8 cellular contexts compared by ENCODE assay signal in the genomic region with DNA sequence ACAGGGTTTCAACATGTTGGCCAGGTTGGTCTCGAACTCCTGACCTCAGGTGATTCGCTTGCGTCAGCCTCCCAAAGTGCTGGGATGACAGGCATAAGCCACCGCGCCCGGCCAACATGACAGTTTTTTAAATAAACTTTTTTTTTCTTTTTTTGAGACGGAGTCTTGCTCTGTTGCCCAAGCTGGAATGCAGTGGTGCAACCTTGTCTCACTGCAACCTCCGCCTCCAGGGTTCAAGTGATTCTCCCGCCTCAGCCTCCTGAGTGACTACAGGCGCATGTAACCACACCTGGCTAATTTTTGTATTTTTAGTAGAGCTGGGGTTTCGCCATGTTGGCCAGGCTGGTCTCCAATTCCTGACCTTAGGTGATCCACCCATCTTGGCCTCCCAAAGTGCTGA. TPM values are rescaled to one million over a fixed set of nuclear protein-coding genes. Genes with fewer than 3 reads are reported as not detected.
DNase-seq lines count a peak whose midpoint lies in the region; ATAC-seq, FAIRE-seq and TF ChIP-seq lines count a peak whose summit lies in the region.
"Not testable (repeated sequence)": the region's sequence is repeated elsewhere in the genome, so short reads cannot be mapped to it uniquely, and the experiment has no call there.

No MANE protein-coding gene starts in this region.

- intact Hi-C loops in K562 (cut with micrococcal nuclease), result not testable (repeated sequence)
- intact Hi-C loops in natural killer cell (cut with micrococcal nuclease), result loop anchor here (10.0 kb wide), 1 partner anchor 962 kb away; no protein-coding TSS in a partner anchor

- not testable (repeated sequence) for H3K9me3 ChIP-seq in CD4-positive, CD25-positive, alpha-beta regulatory T cell (ENCODE audit: control insufficient read depth in 2 of 2, low read length in 2 of 2); DOHH2 (ENCODE audit: control insufficient read depth, insufficient read depth, low read length); T-helper 17 cell (ENCODE audit: control insufficient read depth, low read length, poor library complexity, severe bottlenecking); K562 (replicated peaks; ENCODE audit: control insufficient read depth, insufficient read depth, low read depth, low read length)

- not testable (repeated sequence) for TF ChIP-seq RAD21 in K562 (CRISPR knock-in tag; conservative IDR thresholded peaks at IDR 0.05 in 1 of 2, IDR thresholded peaks at IDR 0.05 in 1 of 2)

- H3K4me2 ChIP-seq in DOHH2 (ENCODE audit: low read length) (peak overlapping the region; percentile 30; the same call in 1 of the 2 replicates), K562 (ENCODE audit: insufficient read depth, low read length) (peak overlapping the region; percentile 5; the same call in 1 of the 2 replicates)

- POLR2A ChIA-PET in K562 (lab: Yijun Ruan, JAX), result interaction anchor here (0.9 kb wide), 1 partner anchor 63 kb away, joined by 4 read pairs; no protein-coding TSS in a partner anchor

- H3K9me2 ChIP-seq in DOHH2 (replicated peaks; ENCODE audit: control insufficient read depth, low read length), result not testable (repeated sequence)

- H3K36me3 ChIP-seq in CD4-positive, CD25-positive, alpha-beta regulatory T cell (ENCODE audit: control insufficient read depth, insufficient read depth, low read length), result peaks cover 22% of the 10 kb centered on the region
- H3K36me3 ChIP-seq in DOHH2 (ENCODE audit: control insufficient read depth, low read length), result peaks cover 96% of the 10 kb centered on the region
- peaks cover 92% of the 10 kb centered on the region for H3K36me3 ChIP-seq in K562 (ENCODE audit: control insufficient read depth, insufficient read depth, low read length)

- not testable (repeated sequence) for FAIRE-seq in K562 (lab: Jason Lieb, UNC)

- H3K4me3 ChIP-seq in CD4-positive, CD25-positive, alpha-beta regulatory T cell (ENCODE audit: low read depth, low read length), result peak overlapping the region; percentile 100
- not testable (repeated sequence) for H3K4me3 ChIP-seq in DOHH2 (ENCODE audit: low read length); K562

- not testable (repeated sequence) for ATAC-seq in CD4-positive, CD25-positive, alpha-beta regulatory T cell (ENCODE audit: low read depth in 2 of 2); T-helper 17 cell; K562; natural killer cell

- peaks cover 95% of the 10 kb centered on the region for H3K4me1 ChIP-seq in CD4-positive, CD25-positive, alpha-beta regulatory T cell (ENCODE audit: control insufficient read depth, insufficient read depth, low read length, poor library complexity, severe bottlenecking)
- H3K4me1 ChIP-seq in DOHH2 (ENCODE audit: control insufficient read depth, low read length), result peaks cover 90% of the 10 kb centered on the region
- H3K4me1 ChIP-seq in K562 (replicated peaks in 1 of 2; ENCODE audit: control insufficient read depth in 2 of 2, insufficient read depth in 2 of 2, low read length in 2 of 2), result peaks cover 12 to 42% of the 10 kb centered on the region in 2 experiments; a peak in 4 of 5 replicates

- not testable (repeated sequence) for H3K9ac ChIP-seq in K562 (ENCODE audit: insufficient read depth in 1 of 2, low read depth in 2 of 2, low read length in 2 of 2)

- H3K9me1 ChIP-seq in K562 (ENCODE audit: control insufficient read depth, insufficient read depth, low read length), result not testable (repeated sequence)

- not testable (repeated sequence) for DNase-seq in CD4-positive, CD25-positive, alpha-beta regulatory T cell; T-helper 17 cell; activated T-cell treated with anti-CD3 and anti-CD28 coated beads, Interleukin-2, amount 50 U/mL, for 24 hours; activated naive CD4-positive, alpha-beta T cell treated with anti-CD3 and anti-CD28 coated beads, Interleukin-2, amount 10 ng/mL, durations not matched to agents 7 days and 5 days; K562 (ENCODE audit: extremely low read depth in 1 of 4, low spot score in 3 of 4); natural killer cell

- peaks cover 35% of the 10 kb centered on the region for H3K36me3 Mint-ChIP-seq in CD4-positive, CD25-positive, alpha-beta regulatory T cell
- H3K36me3 Mint-ChIP-seq in T-helper 17 cell (ENCODE audit: low read depth); natural killer cell: not testable (repeated sequence)
- H3K36me3 Mint-ChIP-seq in activated T-cell treated with anti-CD3 and anti-CD28 coated beads, Interleukin-2, amount 50 U/mL, for 24 hours (ENCODE audit: low read depth), result peaks cover 95% of the 10 kb centered on the region
- peaks cover 72% of the 10 kb centered on the region for H3K36me3 Mint-ChIP-seq in activated naive CD4-positive, alpha-beta T cell treated with anti-CD3 and anti-CD28 coated beads, Interleukin-2, amount 10 ng/mL, durations not matched to agents 7 days and 5 days
- peaks cover 86% of the 10 kb centered on the region for H3K36me3 Mint-ChIP-seq in stimulated activated naive CD8-positive, alpha-beta T cell treated with anti-CD3 and anti-CD28 coated beads, Interleukin-15, Interleukin-2, amounts not matched to agents 100 ng/mL and 50 ng/mL, for 24 hours (ENCODE audit: low read depth)

- CTCF ChIA-PET in activated naive CD4-positive, alpha-beta T cell treated with anti-CD3 and anti-CD28 coated beads, Interleukin-2, amount 10 ng/mL, durations not matched to agents 7 days and 5 days (lab: Charles Lee), result interaction anchor here (1.7 to 2.3 kb wide), 2 partner anchors 12 kb away, joined by 4 to 8 read pairs; no protein-coding TSS in a partner anchor
- CTCF ChIA-PET in K562 (lab: Yijun Ruan, JAX; ENCODE audit: low intra/inter-chr PET ratio), result not testable (repeated sequence)

- TF ChIP-seq CTCF in DOHH2 (IDR thresholded peaks at IDR 0.05; ENCODE audit: low read depth, low read length, poor library complexity, severe bottlenecking); K562 (IDR thresholded peaks at IDR 0.05 in 2 of 3, conservative IDR thresholded peaks at IDR 0.05 in 1 of 3; ENCODE audit: insufficient read depth in 2 of 3, low read depth in 1 of 3, low read length in 3 of 3); natural killer cell (IDR thresholded peaks at IDR 0.05): not testable (repeated sequence)

- TF ChIP-seq EP300 in K562 (IDR thresholded peaks at IDR 0.05; ENCODE audit: low read length), result not testable (repeated sequence)

- peaks cover 35% of the 10 kb centered on the region for H3F3A ChIP-seq in DOHH2 (ENCODE audit: control insufficient read depth, insufficient read depth)

- H2AFZ ChIP-seq in K562 (ENCODE audit: low read depth, low read length), result not testable (repeated sequence)

- not testable (repeated sequence) for H3K27me3 Mint-ChIP-seq in CD4-positive, CD25-positive, alpha-beta regulatory T cell; T-helper 17 cell; activated T-cell treated with anti-CD3 and anti-CD28 coated beads, Interleukin-2, amount 50 U/mL, for 24 hours; activated naive CD4-positive, alpha-beta T cell treated with anti-CD3 and anti-CD28 coated beads, Interleukin-2, amount 10 ng/mL, durations not matched to agents 7 days and 5 days; natural killer cell (ENCODE audit: low read depth in 2 of 2); stimulated activated naive CD8-positive, alpha-beta T cell treated with anti-CD3 and anti-CD28 coated beads, Interleukin-15, Interleukin-2, amounts not matched to agents 100 ng/mL and 50 ng/mL, for 24 hours

- peak overlapping the region in 1 of 3 donors; percentile 68 for H3K27ac Mint-ChIP-seq in CD4-positive, CD25-positive, alpha-beta regulatory T cell
- H3K27ac Mint-ChIP-seq in T-helper 17 cell, result peak overlapping the region; percentile 90
- H3K27ac Mint-ChIP-seq in activated T-cell treated with anti-CD3 and anti-CD28 coated beads, Interleukin-2, amount 50 U/mL, for 24 hours, result peak overlapping the region; percentile 83
- peak overlapping the region; percentile 28 for H3K27ac Mint-ChIP-seq in activated naive CD4-positive, alpha-beta T cell treated with anti-CD3 and anti-CD28 coated beads, Interleukin-2, amount 10 ng/mL, durations not matched to agents 7 days and 5 days
- peak overlapping the region; percentile 71 to 86 for H3K27ac Mint-ChIP-seq in natural killer cell
- H3K27ac Mint-ChIP-seq in stimulated activated naive CD8-positive, alpha-beta T cell treated with anti-CD3 and anti-CD28 coated beads, Interleukin-15, Interleukin-2, amounts not matched to agents 100 ng/mL and 50 ng/mL, for 24 hours, result peak overlapping the region; percentile 57

- not testable (repeated sequence) for BruUV-seq in K562 (replicated peaks; lab: Mats Ljungman, UMichigan)

- peaks cover 57% of the 10 kb centered on the region for H4K20me1 ChIP-seq in DOHH2 (ENCODE audit: control insufficient read depth, insufficient read depth, low read depth, low read length)
- H4K20me1 ChIP-seq in K562 (replicated peaks; ENCODE audit: control insufficient read depth, insufficient read depth, low read length), result peaks cover 79% of the 10 kb centered on the region

- WGBS in K562 (ENCODE audit: insufficient coverage, low coverage, missing lambda C conversion rate), result 89% methylated on average over 11 of the region's 11 CpGs

- H3K4me3 Mint-ChIP-seq in CD4-positive, CD25-positive, alpha-beta regulatory T cell, result peak overlapping the region; percentile 68 to 98 (median 78)
- H3K4me3 Mint-ChIP-seq in T-helper 17 cell; activated naive CD4-positive, alpha-beta T cell treated with anti-CD3 and anti-CD28 coated beads, Interleukin-2, amount 10 ng/mL, durations not matched to agents 7 days and 5 days; natural killer cell: not testable (repeated sequence)
- H3K4me3 Mint-ChIP-seq in activated T-cell treated with anti-CD3 and anti-CD28 coated beads, Interleukin-2, amount 50 U/mL, for 24 hours, result peak overlapping the region; percentile 52
- H3K4me3 Mint-ChIP-seq in stimulated activated naive CD8-positive, alpha-beta T cell treated with anti-CD3 and anti-CD28 coated beads, Interleukin-15, Interleukin-2, amounts not matched to agents 100 ng/mL and 50 ng/mL, for 24 hours, result peak overlapping the region; percentile 50

- TF ChIP-seq POLR2A in K562 (conservative IDR thresholded peaks at IDR 0.05), result not testable (repeated sequence)

- H3K79me2 ChIP-seq in DOHH2 (ENCODE audit: control insufficient read depth, low read length), result peaks cover 100% of the 10 kb centered on the region
- peaks cover 100% of the 10 kb centered on the region for H3K79me2 ChIP-seq in K562 (ENCODE audit: control insufficient read depth, insufficient read depth, low read length)

- H3K27me3 ChIP-seq in CD4-positive, CD25-positive, alpha-beta regulatory T cell (ENCODE audit: control insufficient read depth, insufficient read depth, low read length); DOHH2 (ENCODE audit: control insufficient read depth, low read length); K562 (ENCODE audit: control insufficient read depth in 2 of 2, insufficient read depth in 2 of 2, low read length in 2 of 2): not testable (repeated sequence)

- in situ Hi-C loops in K562 (cut with MboI), result not testable (repeated sequence)

- not testable (repeated sequence) for H3K27ac ChIP-seq in CD4-positive, CD25-positive, alpha-beta regulatory T cell (ENCODE audit: insufficient read depth, low read length, poor library complexity, severe bottlenecking); DOHH2 (ENCODE audit: low read depth, low read length); K562 (ENCODE audit: extremely low read depth, low read depth, low read length)

- H3K4me1 Mint-ChIP-seq in CD4-positive, CD25-positive, alpha-beta regulatory T cell, result peaks cover 57 to 93% (median 78%) of the 10 kb centered on the region in 4 donors
- H3K4me1 Mint-ChIP-seq in T-helper 17 cell (peaks cover 54% of the 10 kb centered on the region), natural killer cell (peaks cover 86 to 89% of the 10 kb centered on the region in 2 donors)
- peaks cover 85% of the 10 kb centered on the region for H3K4me1 Mint-ChIP-seq in activated T-cell treated with anti-CD3 and anti-CD28 coated beads, Interleukin-2, amount 50 U/mL, for 24 hours (ENCODE audit: low read depth)
- peaks cover 85% of the 10 kb centered on the region for H3K4me1 Mint-ChIP-seq in activated naive CD4-positive, alpha-beta T cell treated with anti-CD3 and anti-CD28 coated beads, Interleukin-2, amount 10 ng/mL, durations not matched to agents 7 days and 5 days
- H3K4me1 Mint-ChIP-seq in stimulated activated naive CD8-positive, alpha-beta T cell treated with anti-CD3 and anti-CD28 coated beads, Interleukin-15, Interleukin-2, amounts not matched to agents 100 ng/mL and 50 ng/mL, for 24 hours (ENCODE audit: low read depth), result peaks cover 96% of the 10 kb centered on the region

- not testable (repeated sequence) for H3K9me3 Mint-ChIP-seq in CD4-positive, CD25-positive, alpha-beta regulatory T cell; activated T-cell treated with anti-CD3 and anti-CD28 coated beads, Interleukin-2, amount 50 U/mL, for 24 hours; activated naive CD4-positive, alpha-beta T cell treated with anti-CD3 and anti-CD28 coated beads, Interleukin-2, amount 10 ng/mL, durations not matched to agents 7 days and 5 days; natural killer cell; stimulated activated naive CD8-positive, alpha-beta T cell treated with anti-CD3 and anti-CD28 coated beads, Interleukin-15, Interleukin-2, amounts not matched to agents 100 ng/mL and 50 ng/mL, for 24 hours

RNA-seq across cellular contexts. Expression of a gene that starts 7.4 kb away (rescaled TPM):
- 270 TPM for total RNA-seq in CD4-positive, CD25-positive, alpha-beta regulatory T cell
- polyA plus RNA-seq in CD4-positive, CD25-positive, alpha-beta regulatory T cell, result 100 to 1,000 TPM; 193 to 210 (median 202) TPM
- total RNA-seq in T-helper 17 cell (100 to 1,000 TPM; 212 to 226 TPM), K562 (2014; rRNA removed) (157 and 160 TPM in 2 replicates), K562 (2014; rRNA removed; fragmentation: Illumina TruSeq; extraction: Trizol) (98.8 and 120 TPM in 2 replicates), K562 (2015; rRNA removed; fragmentation: Illumina TruSeq; extraction: Trizol) (135 and 147 TPM in 2 replicates), K562 (2021) (346 and 422 TPM in 2 replicates), natural killer cell (100 to 1,000 TPM; 225 to 285 (median 270) TPM)
- 121 and 345 TPM in 2 replicates for total RNA-seq in K562 (2011; cell fraction: chromatin; rRNA removed; ENCODE audit: low replicate concordance)
- 98.2 and 123 TPM in 2 replicates for total RNA-seq in K562 (2011; cell fraction: nucleolus; rRNA removed)
- 163 and 222 TPM in 2 replicates for total RNA-seq in K562 (2011; cell fraction: nucleoplasm; rRNA removed)
- polyA plus RNA-seq in K562 (2011; rRNA removed) (92.4 and 129 TPM in 2 replicates), K562 (2014; fragmentation: Illumina TruSeq; extraction: Trizol) (851 and 955 TPM in 2 replicates), K562 (2014; fragmentation: Nextera tagmentation; extraction: Ambion mirVana) (100 to 1,000 TPM; 152 to 187 TPM), K562 (2014; rRNA removed) (307 and 442 TPM in 2 replicates)
- 36.9 and 58.0 TPM in 2 replicates for polyA plus RNA-seq in K562 (2011; cell fraction: cytosol; rRNA removed)
- 162 and 252 TPM in 2 replicates for polyA plus RNA-seq in K562 (2011; cell fraction: nucleus; rRNA removed)
- 291 and 588 TPM in 2 replicates for polyA plus RNA-seq in K562 (2012)
- polyA minus RNA-seq in K562 (2011; rRNA and poly(A)+ RNA removed), result 51.2 and 75.0 TPM in 2 replicates
- 73.1 and 75.2 TPM in 2 replicates for polyA minus RNA-seq in K562 (2011; cell fraction: cytosol; rRNA and poly(A)+ RNA removed)
- 54.7 and 85.6 TPM in 2 replicates for polyA minus RNA-seq in K562 (2011; cell fraction: nucleus; rRNA and poly(A)+ RNA removed)
